Comparison of ENCODE assay signal across 20 cellular contexts in genomic region chr22:21929253-21929652, GRCh38.
"Had no signal": no experiment of that assay in that cellular context is flagged by ENCODE, and none has a peak within 500 bp of the region (broad histone marks: within the 10 kb centered on the region; RNA-seq: fewer than 3 reads in every experiment).

No MANE protein-coding gene starts in this region.

- H3K9me3 ChIP-seq: breast epithelium, esophagus muscularis mucosa, transverse colon had no signal

- ATAC-seq: activated CD4-positive, alpha-beta T cell treated with anti-CD3 and anti-CD28 coated beads for 36 hours; left cardiac atrium; natural killer cell; sciatic nerve; stimulated activated naive B cell treated with anti-CD40 and anti-IgM and Interleukin-4, amounts not matched to agents 10 μg/mL and 1 μg/mL and 100 μg/mL, for 72 hours had no signal

- H3K27ac ChIP-seq: breast epithelium, esophagus muscularis mucosa, transverse colon had no signal

- H3K4me3 ChIP-seq: breast epithelium, esophagus muscularis mucosa, smooth muscle cell, transverse colon had no signal

- H3K4me1 ChIP-seq: breast epithelium, transverse colon had no signal

- DNase-seq: activated B cell treated with CpG ODN at 0.5 μM for 24 hours; activated CD4-positive, alpha-beta T cell treated with anti-CD3 and anti-CD28 coated beads for 36 hours; activated CD4-positive, alpha-beta T cell treated with anti-CD3 and anti-CD28 coated beads, Interleukin-2, amount 50 U/mL, for 48 hours; activated naive CD4-positive, alpha-beta T cell treated with anti-CD3 and anti-CD28 coated beads for 36 hours; activated naive CD8-positive, alpha-beta T cell treated with anti-CD3 and anti-CD28 coated beads, Interleukin-2, amount 10 ng/mL, durations not matched to agents 7 days and 5 days; activated T-cell treated with anti-CD3 and anti-CD28 coated beads, Interleukin-2, amount 50 U/mL, for 48 hours; amniotic stem cell; effector memory CD4-positive, alpha-beta T cell; head of caudate nucleus; left cardiac atrium; midbrain; natural killer cell; stimulated activated CD4-positive, alpha-beta T cell treated with anti-CD3 and anti-CD28 coated beads, Interleukin-15, amount 100 ng/mL, for 24 hours; stimulated activated naive B cell treated with anti-CD40 and anti-IgM and Interleukin-4, amounts not matched to agents 10 μg/mL and 1 μg/mL and 100 μg/mL, for 72 hours; T-helper 9 cell; transverse colon had no signal

- H3K27me3 ChIP-seq: breast epithelium, esophagus muscularis mucosa, transverse colon had no signal
